ENCODE assay signal across 8 cellular contexts in the genomic region with DNA sequence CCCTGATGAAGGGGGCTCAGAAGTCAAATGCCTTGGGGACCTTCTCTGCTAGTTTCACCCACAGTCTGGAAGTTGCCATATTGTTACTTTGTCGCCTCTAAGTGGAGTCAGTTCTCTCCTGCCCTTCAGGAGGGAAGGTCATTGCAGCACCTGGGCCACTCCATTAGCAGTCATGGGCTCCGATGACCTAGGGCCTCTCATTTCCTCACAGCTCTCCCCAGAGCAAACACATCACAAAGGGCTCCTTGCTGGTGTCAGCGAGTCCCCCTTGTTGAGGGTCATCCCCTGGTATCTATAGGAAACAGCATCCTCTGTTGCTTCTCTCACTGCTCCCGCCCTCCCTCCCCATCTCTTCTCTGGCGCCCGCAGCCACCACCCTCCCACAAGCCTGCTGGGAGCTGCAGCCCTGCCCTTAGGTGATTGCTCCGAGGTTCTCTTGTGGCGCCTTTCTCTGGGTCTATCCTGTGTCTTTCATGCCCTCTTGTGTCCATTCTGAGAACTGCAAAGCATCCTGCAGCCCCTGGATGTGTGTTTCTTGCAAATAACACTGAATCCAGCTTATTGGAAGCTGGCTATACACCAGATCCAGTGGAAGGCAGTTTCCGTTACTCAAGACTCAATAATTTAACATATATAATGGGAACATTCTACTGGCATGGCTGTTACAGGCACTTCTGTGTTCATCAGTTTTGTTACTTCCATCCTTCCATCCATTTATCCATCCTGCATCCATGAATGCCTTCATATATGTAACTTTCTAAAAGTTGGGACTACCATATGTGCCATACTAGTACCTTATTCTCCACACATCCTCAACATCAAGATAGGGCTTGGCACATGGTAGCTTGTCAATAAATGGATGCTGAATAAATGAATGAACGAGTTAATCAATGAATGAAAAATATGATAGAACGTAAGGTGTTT. TPM values are rescaled to one million over a fixed set of nuclear protein-coding genes. Genes with fewer than 3 reads are reported as not detected.
A peak's percentile ranks its signal among the peaks of the same experiment; 100 is the strongest.
DNase-seq lines count a peak whose midpoint lies in the region; ATAC-seq and TF ChIP-seq lines count a peak whose summit lies in the region.

No MANE protein-coding gene starts in this region.

- H2BK5ac ChIP-seq in trophoblast cell (ENCODE audit: low read depth, low read length, poor library complexity), result no peak overlapping the region

- peak; percentile 75 for DNase-seq in DMS 273 (lab: John Stamatoyannopoulos, UW; ENCODE audit: unreplicated experiment)
- DNase-seq in DMS 273 treated with DMSO at 0.1 percent for 48 hours (lab: John Stamatoyannopoulos, UW), result no peak
- peak; percentile 55 for DNase-seq in LHCN-M2 (ENCODE audit: low read depth)
- DNase-seq in Panc1 (ENCODE audit: low read depth, low spot score), result peak; percentile 62
- DNase-seq in activated naive CD4-positive, alpha-beta T cell treated with anti-CD3 and anti-CD28 coated beads for 36 hours, result peak; percentile 70
- peak; percentile 67 for DNase-seq in glomerular visceral epithelial cell (ENCODE audit: extremely low spot score)
- DNase-seq in trophoblast cell, result peak; percentile 64 to 86

- H3K36me3 Mint-ChIP-seq in activated naive CD4-positive, alpha-beta T cell treated with anti-CD3 and anti-CD28 coated beads for 36 hours (ENCODE audit: low read depth), result no peaks in the 10 kb centered on the region

- no peak overlapping the region for H3K27ac ChIP-seq in Panc1 (ENCODE audit: low read length)
- H3K27ac ChIP-seq in trophoblast cell (ENCODE audit: low read depth, low read length), result no peak overlapping the region

- H3K79me2 ChIP-seq in trophoblast cell (ENCODE audit: control insufficient read depth, insufficient read depth, low read length, poor library complexity), result no peaks in the 10 kb centered on the region

- no TSS peak for BruUV-seq in Panc1 (replicated peaks; lab: Mats Ljungman, UMichigan)

- no peak overlapping the region for H2AFZ ChIP-seq in trophoblast cell (ENCODE audit: insufficient read depth, low read length, poor library complexity)

- H3K4me1 Mint-ChIP-seq in activated naive CD4-positive, alpha-beta T cell treated with anti-CD3 and anti-CD28 coated beads for 36 hours (ENCODE audit: low read depth), result no peaks in the 10 kb centered on the region

- in situ Hi-C loops in Panc1 (cut with HindIII; ENCODE audit: low pct_unique_long_range_greater_than_20kb, low sequenced_read_pairs), result no loop called here

- peak; percentile 90 for TF ChIP-seq CTCF in Panc1 (IDR thresholded peaks at IDR 0.05)

- no CpG with 5 or more reads among the region's 11 CpGs for WGBS in trophoblast cell (ENCODE audit: extremely low coverage, insufficient coverage, insufficient read length)

- no peak overlapping the region for H3K9ac ChIP-seq in trophoblast cell (ENCODE audit: low read length)

- no peak overlapping the region for H3K23ac ChIP-seq in trophoblast cell (ENCODE audit: low read length)

- H2BK12ac ChIP-seq in trophoblast cell (ENCODE audit: low read length), result no peak overlapping the region

- ATAC-seq in Panc1, result peak; percentile 90
- ATAC-seq in HG02588 (IDR thresholded peaks at IDR 0.05; ENCODE audit: unreplicated experiment), result no peak

- no peak overlapping the region for H2BK120ac ChIP-seq in trophoblast cell (ENCODE audit: insufficient read depth, low read length, poor library complexity)

- H3K36me3 ChIP-seq in Panc1 (ENCODE audit: control insufficient read depth, insufficient read depth, low read length) (no peaks in the 10 kb centered on the region), trophoblast cell (ENCODE audit: control insufficient read depth in 1 of 2, insufficient read depth in 2 of 2, low read length in 2 of 2) (no peaks in the 10 kb centered on the region)

- H4K8ac ChIP-seq in trophoblast cell (ENCODE audit: low read depth, low read length), result no peak overlapping the region

- no peaks in the 10 kb centered on the region for H3K4me1 ChIP-seq in Panc1 (ENCODE audit: control insufficient read depth, insufficient read depth, low read length)
- H3K4me1 ChIP-seq in trophoblast cell (ENCODE audit: control insufficient read depth in 1 of 2, insufficient read depth in 2 of 2, low read length in 2 of 2), result no peaks in the 10 kb centered on the region

- no peak overlapping the region for H2AK5ac ChIP-seq in trophoblast cell (ENCODE audit: low read length)

- no peak overlapping the region for H3K4me3 Mint-ChIP-seq in activated naive CD4-positive, alpha-beta T cell treated with anti-CD3 and anti-CD28 coated beads for 36 hours

- H3K9me3 ChIP-seq in Panc1 (ENCODE audit: control insufficient read depth, insufficient read depth, low read depth, low read length) (no peaks in the 10 kb centered on the region), trophoblast cell (ENCODE audit: insufficient read depth, low read depth, low read length) (no peaks in the 10 kb centered on the region)

- peaks cover 2% of the 10 kb centered on the region; the same call in 1 of the 2 replicates for H3K27me3 ChIP-seq in Panc1 (ENCODE audit: control insufficient read depth, insufficient read depth, low read length)
- no peaks in the 10 kb centered on the region for H3K27me3 ChIP-seq in trophoblast cell (ENCODE audit: insufficient read depth, low read length)

- H3K4me3 ChIP-seq in Panc1 (ENCODE audit: low read depth in 2 of 2, low read length in 2 of 2) (no peak overlapping the region), trophoblast cell (ENCODE audit: low read depth, low read length) (no peak overlapping the region)

- H3K4me2 ChIP-seq in trophoblast cell (ENCODE audit: low read length), result no peak overlapping the region

- no peak overlapping the region for H3K18ac ChIP-seq in trophoblast cell (ENCODE audit: low read length)

- POLR2A ChIA-PET in Panc1 (lab: Charles Lee), result interaction anchor here (0.6 kb wide), 1 partner anchor 261 kb away, joined by 5 read pairs; no protein-coding TSS in a partner anchor

- intact Hi-C loops in Panc1 (cut with micrococcal nuclease; ENCODE audit: unreplicated experiment), result loop anchor here (1.0 to 5.0 kb wide), 3 partner anchors 401 to 484 kb away; no protein-coding TSS in a partner anchor
- intact Hi-C loops in activated naive CD4-positive, alpha-beta T cell treated with anti-CD3 and anti-CD28 coated beads for 36 hours (cut with micrococcal nuclease), result loop anchor here (1.0 to 10.0 kb wide), 4 partner anchors 81 to 829 kb away; a partner anchor contains a TSS

- H4K91ac ChIP-seq in trophoblast cell (ENCODE audit: low read depth, low read length), result no peak overlapping the region

- no peaks in the 10 kb centered on the region for H3K9me3 Mint-ChIP-seq in activated naive CD4-positive, alpha-beta T cell treated with anti-CD3 and anti-CD28 coated beads for 36 hours

- no peak overlapping the region for H4K12ac ChIP-seq in trophoblast cell (ENCODE audit: low read depth, low read length)

- no peak overlapping the region for H3K4ac ChIP-seq in trophoblast cell (ENCODE audit: low read depth, low read length)

- no peak overlapping the region for H3K14ac ChIP-seq in trophoblast cell (ENCODE audit: low read length)

- H3K79me1 ChIP-seq in trophoblast cell (ENCODE audit: low read length), result no peaks in the 10 kb centered on the region

- CTCF ChIA-PET in Panc1 (lab: Charles Lee), result interaction anchor here (0.6 to 2.4 kb wide), 9 partner anchors 11 to 616 kb away, joined by 3 to 23 read pairs (median 3); no protein-coding TSS in a partner anchor
- CTCF ChIA-PET in activated naive CD4-positive, alpha-beta T cell treated with anti-CD3 and anti-CD28 coated beads for 36 hours (lab: Charles Lee), result interaction anchor here (0.6 to 4.0 kb wide), 13 partner anchors 10 to 827 kb away, joined by 3 to 52 read pairs (median 3); no protein-coding TSS in a partner anchor

- H3K27me3 Mint-ChIP-seq in activated naive CD4-positive, alpha-beta T cell treated with anti-CD3 and anti-CD28 coated beads for 36 hours (ENCODE audit: low read depth), result peaks cover 9% of the 10 kb centered on the region

- H3K27ac Mint-ChIP-seq in activated naive CD4-positive, alpha-beta T cell treated with anti-CD3 and anti-CD28 coated beads for 36 hours, result no peak overlapping the region

RNA-seq across cellular contexts. Expression of a gene that starts 21.2 kb away (rescaled TPM):
- total RNA-seq in LHCN-M2 (2014; rRNA removed) (not detected in 2 replicates), Panc1 (2021; ENCODE audit: unreplicated experiment) (not detected)
- not detected for polyA plus RNA-seq in LHCN-M2 (2012)
- polyA plus RNA-seq in Panc1 (2012; ENCODE audit: insufficient read length), result not detected
- not detected for total RNA-seq in activated naive CD4-positive, alpha-beta T cell treated with anti-CD3 and anti-CD28 coated beads for 36 hours
- not detected in 2 replicates for polyA plus RNA-seq in trophoblast cell (2013)

RNA-seq across cellular contexts. Expression of a gene that starts 26.0 kb away (rescaled TPM):
- total RNA-seq in LHCN-M2 (2014; rRNA removed) (3.6 and 4.2 TPM in 2 replicates), Panc1 (2021; ENCODE audit: unreplicated experiment) (0.21 TPM)
- polyA plus RNA-seq in LHCN-M2 (2012), result 2.6 TPM
- not detected for polyA plus RNA-seq in Panc1 (2012; ENCODE audit: insufficient read length)
- total RNA-seq in activated naive CD4-positive, alpha-beta T cell treated with anti-CD3 and anti-CD28 coated beads for 36 hours, result not detected
- polyA plus RNA-seq in trophoblast cell (2013), result not detected in 2 replicates

RNA-seq across cellular contexts. Expression of a gene that starts 30.9 kb away (rescaled TPM):
- total RNA-seq in LHCN-M2 (2014; rRNA removed), result not detected in 2 replicates
- polyA plus RNA-seq in LHCN-M2 (2012), result not detected
- total RNA-seq in Panc1 (2021; ENCODE audit: unreplicated experiment), result not detected
- not detected for polyA plus RNA-seq in Panc1 (2012; ENCODE audit: insufficient read length)
- total RNA-seq in activated naive CD4-positive, alpha-beta T cell treated with anti-CD3 and anti-CD28 coated beads for 36 hours, result not detected
- not detected in 2 replicates for polyA plus RNA-seq in trophoblast cell (2013)

RNA-seq across cellular contexts. Expression of a gene that starts 56.1 kb away (rescaled TPM):
- total RNA-seq in LHCN-M2 (2014; rRNA removed), result not detected in 2 replicates
- not detected for polyA plus RNA-seq in LHCN-M2 (2012)
- 5.8 TPM for total RNA-seq in Panc1 (2021; ENCODE audit: unreplicated experiment)
- not detected for polyA plus RNA-seq in Panc1 (2012; ENCODE audit: insufficient read length)
- total RNA-seq in activated naive CD4-positive, alpha-beta T cell treated with anti-CD3 and anti-CD28 coated beads for 36 hours, result not detected
- polyA plus RNA-seq in trophoblast cell (2013), result not detected in 2 replicates
